Comparison of ENCODE assay signal across 8 cellular contexts in the genomic region with DNA sequence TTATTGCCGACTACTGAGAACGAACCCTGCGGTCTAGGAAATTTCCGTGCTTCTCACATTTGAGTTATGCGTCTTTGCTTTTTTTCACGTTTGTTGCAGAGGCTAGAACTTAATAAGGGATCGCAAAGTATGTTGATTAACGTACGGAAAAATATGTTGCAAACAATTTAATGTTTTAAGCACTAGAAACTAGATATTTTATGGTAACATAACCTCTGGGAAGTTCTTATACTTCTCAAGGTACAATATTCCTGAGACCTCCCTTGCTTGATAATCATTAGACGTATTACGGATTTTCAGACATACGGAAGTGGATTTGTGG. TPM values are rescaled to one million over a fixed set of nuclear protein-coding genes. Genes with fewer than 3 reads are reported as not detected.
DNase-seq lines count a peak whose midpoint lies in the region; ATAC-seq and TF ChIP-seq lines count a peak whose summit lies in the region.

No MANE protein-coding gene starts in this region.

- no peaks in the 10 kb centered on the region for H3K79me1 ChIP-seq in neuronal stem cell (ENCODE audit: low read depth, low read length)

- no peak overlapping the region for H3K27ac Mint-ChIP-seq in CD4-positive, alpha-beta memory T cell

- peak overlapping the region; percentile 96 for H2AFZ ChIP-seq in neuronal stem cell (ENCODE audit: low read length)

- no peak overlapping the region for H3K14ac ChIP-seq in neuronal stem cell (ENCODE audit: low read length)

- no peaks in the 10 kb centered on the region for H3K9me3 ChIP-seq in CD4-positive, alpha-beta memory T cell (ENCODE audit: control insufficient read depth in 1 of 2, low read length in 2 of 2)
- H3K9me3 ChIP-seq in SJSA1 (replicated peaks), result no peaks in the 10 kb centered on the region
- peaks cover 0 to 3% of the 10 kb centered on the region in 2 donors for H3K9me3 ChIP-seq in esophagus (ENCODE audit: control insufficient read depth in 2 of 2, insufficient read depth in 1 of 2, low read depth in 1 of 2, low read length in 1 of 2)
- H3K9me3 ChIP-seq in neuronal stem cell (replicated peaks in 1 of 2; ENCODE audit: control insufficient read depth in 2 of 2, insufficient read depth in 1 of 2, low read depth in 1 of 2, low read length in 2 of 2), result no peaks in the 10 kb centered on the region

- H4K91ac ChIP-seq in neuronal stem cell (ENCODE audit: low read depth, low read length, poor library complexity), result no peak overlapping the region

- no peak overlapping the region for H3K23ac ChIP-seq in neuronal stem cell (ENCODE audit: low read depth, low read length, poor library complexity)

- H3K4me3 Mint-ChIP-seq in CD4-positive, alpha-beta memory T cell, result peak overlapping the region; percentile 79 to 89 (median 86)

- H3K9me3 Mint-ChIP-seq in CD4-positive, alpha-beta memory T cell, result peaks cover 0 to 2% (median 0%) of the 10 kb centered on the region in 8 donors

- H2AK5ac ChIP-seq in neuronal stem cell (ENCODE audit: low read depth, low read length), result no peak overlapping the region

- peaks cover 9 to 17% (median 10%) of the 10 kb centered on the region in 4 donors for H3K4me1 Mint-ChIP-seq in CD4-positive, alpha-beta memory T cell

- CTCF ChIA-PET in CD4-positive, alpha-beta memory T cell (lab: Charles Lee; ENCODE audit: partially characterized antibody), result no interaction called here
- CTCF ChIA-PET in HEK293T (lab: Yijun Ruan, JAX), result no interaction called here

- peak overlapping the region; percentile 77 for H3K4me2 ChIP-seq in neuronal stem cell (ENCODE audit: insufficient read depth, low read length, poor library complexity, severe bottlenecking)

- no peak overlapping the region for H4K8ac ChIP-seq in neuronal stem cell (ENCODE audit: low read depth, low read length)

- no peak overlapping the region for H3K27ac ChIP-seq in CD4-positive, alpha-beta memory T cell (ENCODE audit: low read depth, low read length)
- peak overlapping the region; percentile 72 for H3K27ac ChIP-seq in SJSA1
- peak overlapping the region; percentile 85 to 94 for H3K27ac ChIP-seq in esophagus (ENCODE audit: low read depth in 2 of 2, low read length in 1 of 2)
- H3K27ac ChIP-seq in neuronal stem cell (replicated peaks; ENCODE audit: low read length), result peak overlapping the region; percentile 87

- H2BK120ac ChIP-seq in neuronal stem cell (ENCODE audit: low read depth, low read length), result no peak overlapping the region

- H3K4me1 ChIP-seq in CD4-positive, alpha-beta memory T cell (ENCODE audit: insufficient read depth, low read length), result peaks cover 9% of the 10 kb centered on the region
- peaks cover 14% of the 10 kb centered on the region for H3K4me1 ChIP-seq in SJSA1 (replicated peaks)
- H3K4me1 ChIP-seq in esophagus (ENCODE audit: control insufficient read depth in 2 of 2, insufficient read depth in 2 of 2, low read length in 1 of 2), result no peaks in the 10 kb centered on the region
- peaks cover 6 to 8% of the 10 kb centered on the region in 2 donors for H3K4me1 ChIP-seq in neuronal stem cell (ENCODE audit: control insufficient read depth in 2 of 2, insufficient read depth in 1 of 2, low read depth in 1 of 2, low read length in 2 of 2)

- no peak overlapping the region for H3K4ac ChIP-seq in neuronal stem cell (ENCODE audit: low read length)

- DNase-seq in CD4-positive, alpha-beta memory T cell, result peak in 1 of 5 donors; percentile 43
- DNase-seq in SJSA1 (ENCODE audit: low read depth in 1 of 2, low spot score in 2 of 2) (no peak), neuronal stem cell (ENCODE audit: low spot score) (no peak), HuH-7 (ENCODE audit: low spot score) (no peak), HEK293T (ENCODE audit: extremely low spot score) (no peak), cerebellar nuclear complex (lab: John Stamatoyannopoulos, UW) (no peak)

- POLR2A ChIA-PET in CD4-positive, alpha-beta memory T cell (lab: Charles Lee; ENCODE audit: partially characterized antibody), result interaction anchor here (0.5 kb wide), 1 partner anchor 332 kb away, joined by 3 read pairs; no protein-coding TSS in a partner anchor
- POLR2A ChIA-PET in HEK293T (lab: Yijun Ruan, JAX), result no interaction called here

- no peak overlapping the region for H2BK12ac ChIP-seq in neuronal stem cell (ENCODE audit: low read length)

- H3K4me3 ChIP-seq in CD4-positive, alpha-beta memory T cell (ENCODE audit: low read length in 2 of 2), result peak overlapping the region in 1 of 2 donors; percentile 33
- H3K4me3 ChIP-seq in SJSA1, result peak overlapping the region; percentile 86
- peak overlapping the region; percentile 66 to 86 for H3K4me3 ChIP-seq in esophagus (ENCODE audit: low read depth in 1 of 2, low read length in 2 of 2)
- peak overlapping the region; percentile 84 to 92 for H3K4me3 ChIP-seq in neuronal stem cell (ENCODE audit: low read length in 2 of 2)

- H3K27me3 Mint-ChIP-seq in CD4-positive, alpha-beta memory T cell, result peaks cover 17 to 22% of the 10 kb centered on the region in 2 donors

- peaks cover 0 to 2% of the 10 kb centered on the region in 2 donors for H3K36me3 Mint-ChIP-seq in CD4-positive, alpha-beta memory T cell

- H3K18ac ChIP-seq in neuronal stem cell (ENCODE audit: low read length), result no peak overlapping the region

- no peaks in the 10 kb centered on the region for H3K27me3 ChIP-seq in CD4-positive, alpha-beta memory T cell (ENCODE audit: insufficient read depth, low read length)
- H3K27me3 ChIP-seq in SJSA1 (replicated peaks) (no peaks in the 10 kb centered on the region), esophagus (ENCODE audit: control insufficient read depth in 1 of 2, insufficient read depth in 2 of 2, low read length in 2 of 2) (no peaks in the 10 kb centered on the region), neuronal stem cell (ENCODE audit: control insufficient read depth in 3 of 3, insufficient read depth in 3 of 3, low read depth in 1 of 3, low read length in 3 of 3) (no peaks in the 10 kb centered on the region)

- peak overlapping the region; percentile 92 for H2BK5ac ChIP-seq in neuronal stem cell (ENCODE audit: low read length)

- H2BK15ac ChIP-seq in neuronal stem cell (ENCODE audit: low read length), result no peak overlapping the region

- intact Hi-C loops in CD4-positive, alpha-beta memory T cell (cut with micrococcal nuclease), result loop anchor here (10.0 kb wide), 1 partner anchor 272 kb away; no protein-coding TSS in a partner anchor

- no peak overlapping the region for H3K9ac ChIP-seq in neuronal stem cell (ENCODE audit: low read depth, low read length, poor library complexity)

- 13 to 15% methylated on average over 12 of the region's 12 CpGs for WGBS in esophagus, 2 donors
- no CpG with 5 or more reads among the region's 12 CpGs for whole genome bisulfite sequencing in neuronal stem cell (ENCODE audit: extremely low coverage in 2 of 2, insufficient read length in 2 of 2, insufficient replicate concordance in 1 of 2), 2 donors

- no peak for ATAC-seq in HG03571 (IDR thresholded peaks at IDR 0.05; ENCODE audit: unreplicated experiment)

- H3K36me3 ChIP-seq in CD4-positive, alpha-beta memory T cell (ENCODE audit: insufficient read depth, low read length), result no peaks in the 10 kb centered on the region
- H3K36me3 ChIP-seq in SJSA1 (peaks cover 9% of the 10 kb centered on the region), esophagus (ENCODE audit: control insufficient read depth in 2 of 2, insufficient read depth in 2 of 2, low read length in 1 of 2) (no peaks in the 10 kb centered on the region), neuronal stem cell (replicated peaks in 1 of 2; ENCODE audit: control insufficient read depth in 2 of 2, insufficient read depth in 2 of 2, low read length in 2 of 2) (peaks cover 0 to under 1% of the 10 kb centered on the region in 2 donors)

TF ChIP-seq in HEK293T, 16 proteins besides CTCF, POLR2A, EP300 and RAD21:
- TF ChIP-seq TARDBP (IDR thresholded peaks at IDR 0.05) (no peak), FOXA1 (IDR thresholded peaks at IDR 0.05) (no peak), NFRKB (IDR thresholded peaks at IDR 0.05) (no peak), FOXM1 (IDR thresholded peaks at IDR 0.05; ENCODE audit: borderline replicate concordance) (no peak), ZNF384 (IDR thresholded peaks at IDR 0.05) (no peak), L3MBTL2 (conservative IDR thresholded peaks at IDR 0.05) (no peak)

RNA-seq across cellular contexts. Expression of a gene that starts 0.6 kb away (rescaled TPM):
- total RNA-seq in CD4-positive, alpha-beta memory T cell, result under 1 TPM; 0.28 to 0.84 TPM
- under 1 TPM; 0.24 to 0.44 TPM for polyA plus RNA-seq in CD4-positive, alpha-beta memory T cell
- total RNA-seq in SJSA1 (2014; rRNA removed; shearing (Covaris generic)), result 11.1 and 20.1 TPM in 2 replicates
- polyA plus RNA-seq in esophagus, result 1 to 10 TPM; 1.4 TPM
- 12.6 TPM for polyA plus RNA-seq in neuronal stem cell (2013, experiment 1 of 2)
- 13.6 TPM for polyA plus RNA-seq in neuronal stem cell (2013, experiment 2 of 2)
